ENCODE assay signal across 28 cellular contexts in genomic region chr3:151503074-151503473, GRCh38. TPM values are rescaled to one million over a fixed set of nuclear protein-coding genes. Genes with fewer than 3 reads are reported as not detected.
"Had no signal": no experiment of that assay in that cellular context is flagged by ENCODE, and none has a peak within 500 bp of the region (broad histone marks: within the 10 kb centered on the region; RNA-seq: fewer than 3 reads in every experiment).

No MANE protein-coding gene starts in this region.

- H3K4me1 ChIP-seq: breast epithelium had no signal

- H3K36me3 ChIP-seq: ascending aorta, breast epithelium, cardiac muscle cell had no signal

- H3K4me3 Mint-ChIP-seq: activated CD4-positive, alpha-beta memory T cell treated with anti-CD3 and anti-CD28 coated beads, Interleukin-2, amount 10 ng/mL, durations not matched to agents 7 days and 5 days; activated CD4-positive, alpha-beta T cell treated with anti-CD3 and anti-CD28 coated beads for 36 hours; activated CD4-positive, alpha-beta T cell treated with anti-CD3 and anti-CD28 coated beads, Interleukin-2, amount 10 ng/mL, durations not matched to agents 24 days and 14 days; activated naive CD4-positive, alpha-beta T cell treated with anti-CD3 and anti-CD28 coated beads, Interleukin-2, amount 10 ng/mL, durations not matched to agents 7 days and 5 days; activated naive CD8-positive, alpha-beta T cell treated with anti-CD3 and anti-CD28 coated beads, Interleukin-2, amount 10 ng/mL, durations not matched to agents 7 days and 5 days; activated T-cell treated with anti-CD3 and anti-CD28 coated beads, Interleukin-2, amount 50 U/mL, for 24 hours; activated T-cell treated with anti-CD3 and anti-CD28 coated beads, Interleukin-2, amount 50 U/mL, for 72 hours; brain; central memory CD8-positive, alpha-beta T cell; dendritic cell treated with granulocyte-macrophage colony-stimulating factor and Interleukin-4, amounts not matched to agents 40 ng/mL and 50 ng/mL, for 4 days; endodermal cell had no signal

- H3K27ac ChIP-seq: cardiac muscle cell, coronary artery, dorsolateral prefrontal cortex had no signal

- H3K27ac Mint-ChIP-seq: activated CD4-positive, alpha-beta memory T cell treated with anti-CD3 and anti-CD28 coated beads, Interleukin-2, amount 10 ng/mL, durations not matched to agents 7 days and 5 days; activated CD4-positive, alpha-beta T cell treated with anti-CD3 and anti-CD28 coated beads for 36 hours; activated CD4-positive, alpha-beta T cell treated with anti-CD3 and anti-CD28 coated beads, Interleukin-2, amount 10 ng/mL, durations not matched to agents 24 days and 14 days; activated naive CD4-positive, alpha-beta T cell treated with anti-CD3 and anti-CD28 coated beads, Interleukin-2, amount 10 ng/mL, durations not matched to agents 7 days and 5 days; activated naive CD4-positive, alpha-beta T cell treated with anti-CD3 and anti-CD28 coated beads, Interleukin-2, amount 50 U/mL, for 72 hours; activated naive CD8-positive, alpha-beta T cell treated with anti-CD3 and anti-CD28 coated beads, Interleukin-2, amount 10 ng/mL, durations not matched to agents 7 days and 5 days; activated T-cell treated with anti-CD3 and anti-CD28 coated beads, Interleukin-2, amount 50 U/mL, for 24 hours; activated T-cell treated with anti-CD3 and anti-CD28 coated beads, Interleukin-2, amount 50 U/mL, for 72 hours; brain; dendritic cell treated with granulocyte-macrophage colony-stimulating factor and Interleukin-4, amounts not matched to agents 40 ng/mL and 50 ng/mL, for 4 days; endodermal cell had no signal

- H3K4me1 Mint-ChIP-seq: activated CD4-positive, alpha-beta memory T cell treated with anti-CD3 and anti-CD28 coated beads, Interleukin-2, amount 10 ng/mL, durations not matched to agents 7 days and 5 days; activated CD4-positive, alpha-beta T cell treated with anti-CD3 and anti-CD28 coated beads for 36 hours; activated CD4-positive, alpha-beta T cell treated with anti-CD3 and anti-CD28 coated beads, Interleukin-2, amount 10 ng/mL, durations not matched to agents 24 days and 14 days; activated naive CD4-positive, alpha-beta T cell treated with anti-CD3 and anti-CD28 coated beads, Interleukin-2, amount 10 ng/mL, durations not matched to agents 7 days and 5 days; activated naive CD8-positive, alpha-beta T cell treated with anti-CD3 and anti-CD28 coated beads, Interleukin-2, amount 10 ng/mL, durations not matched to agents 7 days and 5 days; brain; central memory CD8-positive, alpha-beta T cell had no signal

- ATAC-seq: activated CD4-positive, alpha-beta T cell treated with anti-CD3 and anti-CD28 coated beads for 36 hours; activated naive CD4-positive, alpha-beta T cell treated with anti-CD3 and anti-CD28 coated beads, Interleukin-2, amount 50 U/mL, for 72 hours; activated T-cell treated with anti-CD3 and anti-CD28 coated beads, Interleukin-2, amount 50 U/mL, for 72 hours; esophagus mucosa had no signal

- H3K27me3 ChIP-seq: ascending aorta, breast epithelium, cardiac muscle cell, dorsolateral prefrontal cortex had no signal

- H3K27me3 Mint-ChIP-seq: activated CD4-positive, alpha-beta memory T cell treated with anti-CD3 and anti-CD28 coated beads, Interleukin-2, amount 10 ng/mL, durations not matched to agents 7 days and 5 days; activated CD4-positive, alpha-beta T cell treated with anti-CD3 and anti-CD28 coated beads for 36 hours; activated CD4-positive, alpha-beta T cell treated with anti-CD3 and anti-CD28 coated beads, Interleukin-2, amount 10 ng/mL, durations not matched to agents 24 days and 14 days; activated naive CD4-positive, alpha-beta T cell treated with anti-CD3 and anti-CD28 coated beads, Interleukin-2, amount 10 ng/mL, durations not matched to agents 7 days and 5 days; brain; dendritic cell treated with granulocyte-macrophage colony-stimulating factor and Interleukin-4, amounts not matched to agents 40 ng/mL and 50 ng/mL, for 4 days had no signal

- DNase-seq: activated CD4-positive, alpha-beta memory T cell treated with anti-CD3 and anti-CD28 coated beads, Interleukin-2, amount 10 ng/mL, durations not matched to agents 7 days and 5 days; activated CD4-positive, alpha-beta T cell treated with anti-CD3 and anti-CD28 coated beads for 36 hours; activated CD4-positive, alpha-beta T cell treated with anti-CD3 and anti-CD28 coated beads, Interleukin-2, amount 10 ng/mL, durations not matched to agents 24 days and 14 days; activated CD4-positive, CD25-positive, alpha-beta regulatory T cell; activated CD4-positive, CD25-positive, alpha-beta regulatory T cell treated with anti-CD3 and anti-CD28 coated beads, Interleukin-2, amount 50 U/mL, for 72 hours; activated CD8-positive, alpha-beta memory T cell treated with anti-CD3 and anti-CD28 coated beads, Interleukin-2, amount 50 U/mL, for 48 hours; activated gamma-delta T cell; activated naive CD4-positive, alpha-beta T cell; activated naive CD4-positive, alpha-beta T cell treated with anti-CD3 and anti-CD28 coated beads, Interleukin-2, amount 10 ng/mL, durations not matched to agents 7 days and 5 days; activated naive CD8-positive, alpha-beta T cell treated with anti-CD3 and anti-CD28 coated beads, Interleukin-2, amount 10 ng/mL, durations not matched to agents 7 days and 5 days; activated T-cell treated with anti-CD3 and anti-CD28 coated beads for 4 hours; activated T-cell treated with anti-CD3 and anti-CD28 coated beads, Interleukin-2, amount 50 U/mL, for 24 hours; activated T-cell treated with anti-CD3 and anti-CD28 coated beads, Interleukin-2, amount 50 U/mL, for 72 hours; dorsolateral prefrontal cortex; effector memory CD4-positive, alpha-beta T cell; endodermal cell; foreskin fibroblast; T-helper 2 cell had no signal

- H3K4me3 ChIP-seq: ascending aorta, breast epithelium, cardiac muscle cell, coronary artery, dorsolateral prefrontal cortex had no signal

- H3K9me3 ChIP-seq: ascending aorta, breast epithelium had no signal

- H3K36me3 Mint-ChIP-seq: activated naive CD4-positive, alpha-beta T cell treated with anti-CD3 and anti-CD28 coated beads, Interleukin-2, amount 10 ng/mL, durations not matched to agents 7 days and 5 days; activated naive CD4-positive, alpha-beta T cell treated with anti-CD3 and anti-CD28 coated beads, Interleukin-2, amount 50 U/mL, for 72 hours; activated naive CD8-positive, alpha-beta T cell treated with anti-CD3 and anti-CD28 coated beads, Interleukin-2, amount 10 ng/mL, durations not matched to agents 7 days and 5 days; brain had no signal

- H3K9me3 Mint-ChIP-seq: activated CD4-positive, alpha-beta memory T cell treated with anti-CD3 and anti-CD28 coated beads, Interleukin-2, amount 10 ng/mL, durations not matched to agents 7 days and 5 days; activated CD4-positive, alpha-beta T cell treated with anti-CD3 and anti-CD28 coated beads, Interleukin-2, amount 10 ng/mL, durations not matched to agents 24 days and 14 days; activated naive CD4-positive, alpha-beta T cell treated with anti-CD3 and anti-CD28 coated beads, Interleukin-2, amount 10 ng/mL, durations not matched to agents 7 days and 5 days; activated naive CD4-positive, alpha-beta T cell treated with anti-CD3 and anti-CD28 coated beads, Interleukin-2, amount 50 U/mL, for 72 hours; activated naive CD8-positive, alpha-beta T cell treated with anti-CD3 and anti-CD28 coated beads, Interleukin-2, amount 10 ng/mL, durations not matched to agents 7 days and 5 days; activated T-cell treated with anti-CD3 and anti-CD28 coated beads, Interleukin-2, amount 50 U/mL, for 24 hours; central memory CD8-positive, alpha-beta T cell; endodermal cell had no signal

RNA-seq across cellular contexts. Expression of gene IGSF10, which starts 42.2 kb away (rescaled TPM):
- total RNA-seq: activated CD4-positive, alpha-beta memory T cell treated with anti-CD3 and anti-CD28 coated beads, Interleukin-2, amount 10 ng/mL, durations not matched to agents 7 days and 5 days; activated CD4-positive, alpha-beta T cell treated with anti-CD3 and anti-CD28 coated beads for 36 hours; activated CD4-positive, alpha-beta T cell treated with anti-CD3 and anti-CD28 coated beads, Interleukin-2, amount 10 ng/mL, durations not matched to agents 24 days and 14 days; activated naive CD4-positive, alpha-beta T cell treated with anti-CD3 and anti-CD28 coated beads, Interleukin-2, amount 50 U/mL, for 72 hours; activated naive CD8-positive, alpha-beta T cell treated with anti-CD3 and anti-CD28 coated beads, Interleukin-2, amount 10 ng/mL, durations not matched to agents 7 days and 5 days; activated T-cell treated with anti-CD3 and anti-CD28 coated beads, Interleukin-2, amount 50 U/mL, for 72 hours; T-helper 1 cell treated with Interleukin-12 subunit alpha and Interleukin-12 subunit beta and Interleukin-4 antibody, amounts not matched to agents 30 ng/mL and 1 ng/mL, for 36 hours had no signal
- polyA plus RNA-seq: cardiac muscle cell had no signal
